ENCODE assay signal across 26 cellular contexts in the genomic region with DNA sequence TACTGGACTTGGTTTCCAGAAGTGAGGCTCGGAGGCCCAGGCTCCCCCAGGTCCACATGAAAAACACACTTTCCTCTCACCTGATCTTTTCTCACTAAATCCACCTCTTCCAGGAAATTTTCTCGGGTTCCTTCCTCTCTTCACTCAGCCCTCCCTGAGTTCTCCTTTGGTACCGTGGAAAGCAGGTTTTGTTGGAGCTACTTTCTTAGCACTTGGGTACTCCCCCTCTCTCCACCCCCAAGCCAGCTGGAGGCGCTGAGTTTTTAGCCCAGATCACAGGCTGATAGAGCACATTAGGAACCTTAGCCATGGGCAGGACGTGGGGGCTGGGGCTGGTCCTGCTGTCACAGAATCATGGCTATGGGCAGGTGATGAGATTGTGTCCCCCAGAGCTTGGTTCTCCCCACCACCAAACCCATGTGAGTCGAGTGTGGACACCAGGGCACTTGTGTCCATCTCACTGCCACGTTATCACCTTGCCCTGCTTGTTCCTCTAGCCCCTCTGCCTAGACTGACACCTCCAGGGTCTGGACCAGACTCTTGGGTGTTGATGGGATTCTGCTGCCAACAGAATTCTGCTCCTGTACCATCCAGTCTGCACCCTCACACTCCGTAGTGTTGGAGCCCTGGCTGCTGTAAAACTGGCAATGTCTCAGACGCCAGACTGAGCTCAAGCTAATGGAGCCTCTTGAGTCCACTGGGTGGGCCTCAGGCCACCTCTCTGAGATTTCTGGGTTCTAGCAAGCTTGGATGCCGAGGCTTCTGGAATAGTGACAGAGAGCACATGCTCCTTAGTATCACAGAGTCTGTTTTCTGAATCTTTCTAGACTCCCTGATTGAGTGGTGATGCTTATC.
"Had no signal": no experiment of that assay in that cellular context is flagged by ENCODE, and none has a peak within 500 bp of the region (broad histone marks: within the 10 kb centered on the region; RNA-seq: fewer than 3 reads in every experiment).

No MANE protein-coding gene starts in this region.

- H3K4me3 ChIP-seq: ovary, SK-N-MC, skin epidermis, stomach, thyroid gland, upper lobe of left lung had no signal

- H3K36me3 ChIP-seq: neutrophil, ovary, stomach, thyroid gland, upper lobe of left lung had no signal

- H3K27ac Mint-ChIP-seq: activated CD4-positive, alpha-beta T cell treated with anti-CD3 and anti-CD28 coated beads, Interleukin-2, amount 10 ng/mL, durations not matched to agents 7 days and 5 days; activated naive CD8-positive, alpha-beta T cell; activated T-helper 17 cell treated with anti-CD3 and anti-CD28 coated beads, Interleukin-2, amount 50 U/mL, for 72 hours; natural killer cell; progenitor cell of endocrine pancreas; stimulated activated effector memory CD8-positive, alpha-beta T cell treated with anti-CD3 and anti-CD28 coated beads, Interleukin-12 subunit alpha, Interleukin-12 subunit beta, amount 100 ng/mL, for 72 hours; T-helper 17 cell had no signal

- H3K4me1 Mint-ChIP-seq: activated CD4-positive, alpha-beta T cell treated with anti-CD3 and anti-CD28 coated beads, Interleukin-2, amount 10 ng/mL, durations not matched to agents 7 days and 5 days; activated T-helper 17 cell treated with anti-CD3 and anti-CD28 coated beads, Interleukin-2, amount 50 U/mL, for 72 hours had no signal

- H3K36me3 Mint-ChIP-seq: activated naive CD8-positive, alpha-beta T cell; natural killer cell; stimulated activated effector memory CD8-positive, alpha-beta T cell treated with anti-CD3 and anti-CD28 coated beads, Interleukin-12 subunit alpha, Interleukin-12 subunit beta, amount 100 ng/mL, for 72 hours had no signal

- H3K9me3 Mint-ChIP-seq: activated CD4-positive, alpha-beta T cell treated with anti-CD3 and anti-CD28 coated beads, Interleukin-2, amount 10 ng/mL, durations not matched to agents 7 days and 5 days; activated T-cell treated with anti-CD3 and anti-CD28 coated beads, Interleukin-2, amount 50 U/mL, for 4 hours; activated T-helper 17 cell treated with anti-CD3 and anti-CD28 coated beads, Interleukin-2, amount 50 U/mL, for 72 hours; central memory CD8-positive, alpha-beta T cell; natural killer cell; stimulated activated effector memory CD8-positive, alpha-beta T cell treated with anti-CD3 and anti-CD28 coated beads, Interleukin-12 subunit alpha, Interleukin-12 subunit beta, amount 100 ng/mL, for 72 hours had no signal

- FAIRE-seq: endometrium, frontal cortex, islet of Langerhans had no signal

- H3K4me1 ChIP-seq: thyroid gland, upper lobe of left lung had no signal

- H3K27ac ChIP-seq: epithelial cell of prostate, neutrophil, ovary, SK-N-MC, skin epidermis, stomach, thyroid gland, upper lobe of left lung had no signal

- H3K4me3 Mint-ChIP-seq: activated CD4-positive, alpha-beta T cell treated with anti-CD3 and anti-CD28 coated beads, Interleukin-2, amount 10 ng/mL, durations not matched to agents 7 days and 5 days; activated naive CD8-positive, alpha-beta T cell; activated T-cell treated with anti-CD3 and anti-CD28 coated beads, Interleukin-2, amount 50 U/mL, for 4 hours; activated T-helper 17 cell treated with anti-CD3 and anti-CD28 coated beads, Interleukin-2, amount 50 U/mL, for 72 hours; central memory CD8-positive, alpha-beta T cell; natural killer cell; stimulated activated effector memory CD8-positive, alpha-beta T cell treated with anti-CD3 and anti-CD28 coated beads, Interleukin-12 subunit alpha, Interleukin-12 subunit beta, amount 100 ng/mL, for 72 hours; T-helper 17 cell had no signal

- DNase-seq: activated CD4-positive, alpha-beta T cell treated with anti-CD3 and anti-CD28 coated beads, Interleukin-2, amount 10 ng/mL, durations not matched to agents 7 days and 5 days; activated CD4-positive, CD25-positive, alpha-beta regulatory T cell treated with anti-CD3 and anti-CD28 coated beads, Interleukin-2, amount 50 U/mL, for 72 hours; activated T-cell treated with anti-CD3 and anti-CD28 coated beads, Interleukin-2, amount 50 U/mL, for 4 hours; dermis blood vessel endothelial cell; effector CD4-positive, alpha-beta T cell; natural killer cell; ovary; stimulated activated CD4-positive, alpha-beta T cell treated with anti-CD3 and anti-CD28 coated beads, Interleukin-4, amount 100 ng/mL, for 24 hours; stomach; T-helper 17 cell; T1000; thyroid gland; upper lobe of left lung had no signal

- H3K9me3 ChIP-seq: neutrophil, ovary, stomach, thyroid gland, upper lobe of left lung had no signal

- H3K27me3 Mint-ChIP-seq: progenitor cell of endocrine pancreas had no signal

- H3K27me3 ChIP-seq: neutrophil, ovary, thyroid gland, upper lobe of left lung had no signal

- ATAC-seq: activated T-cell treated with anti-CD3 and anti-CD28 coated beads, Interleukin-2, amount 50 U/mL, for 4 hours; activated T-helper 17 cell treated with anti-CD3 and anti-CD28 coated beads, Interleukin-2, amount 50 U/mL, for 72 hours; natural killer cell; sciatic nerve; stimulated activated effector memory CD8-positive, alpha-beta T cell treated with anti-CD3 and anti-CD28 coated beads, Interleukin-12 subunit alpha, Interleukin-12 subunit beta, amount 100 ng/mL, for 72 hours; T-helper 17 cell had no signal
